Comparison of ENCODE assay signal across 15 cellular contexts in genomic region chr14:102606296-102606695, GRCh38. TPM values are rescaled to one million over a fixed set of nuclear protein-coding genes. Genes with fewer than 3 reads are reported as not detected.
A peak's percentile ranks its signal among the peaks of the same experiment; 100 is the strongest.
DNase-seq lines count a peak whose midpoint lies in the region; ATAC-seq, FAIRE-seq and TF ChIP-seq lines count a peak whose summit lies in the region.
"Had no signal": no experiment of that assay in that cellular context is flagged by ENCODE, and none has a peak within 500 bp of the region (broad histone marks: within the 10 kb centered on the region; RNA-seq: fewer than 3 reads in every experiment).

No MANE protein-coding gene starts in this region.

- H3K9me2 ChIP-seq in GM23248 (ENCODE audit: insufficient read depth), result no peaks in the 10 kb centered on the region

- TF ChIP-seq RAD21 in GM12878 (IDR thresholded peaks at IDR 0.05; ENCODE audit: insufficient read depth, low read depth, low read length), result no peak

- H3K27me3 Mint-ChIP-seq in activated CD8-positive, alpha-beta T cell treated with anti-CD3 and anti-CD28 coated beads for 36 hours, result no peaks in the 10 kb centered on the region
- no peaks in the 10 kb centered on the region for H3K27me3 Mint-ChIP-seq in activated CD8-positive, alpha-beta T cell treated with anti-CD3 and anti-CD28 coated beads, Interleukin-2, amount 10 ng/mL, durations not matched to agents 7 days and 5 days (ENCODE audit: low read depth)

- TF ChIP-seq EP300 in GM12878 (IDR thresholded peaks at IDR 0.05; ENCODE audit: borderline replicate concordance in 1 of 2, control insufficient read depth in 1 of 2, low read depth in 2 of 2, low read length in 2 of 2), result no peak

- H3K9me3 ChIP-seq in GM12878 (replicated peaks; ENCODE audit: control insufficient read depth, insufficient read depth, low read length) (no peaks in the 10 kb centered on the region), GM23248 (ENCODE audit: low read depth) (no peaks in the 10 kb centered on the region)
- H3K9me3 ChIP-seq: pancreas had no signal

- H3K27ac ChIP-seq in GM12878 (ENCODE audit: control insufficient read depth, insufficient read depth), result peak overlapping the region; percentile 51
- H3K27ac ChIP-seq in GM23248, result no peak overlapping the region
- H3K27ac ChIP-seq: pancreas had no signal

- H3K9ac ChIP-seq in GM12878 (ENCODE audit: control insufficient read depth, insufficient read depth, low read length) (no peak overlapping the region), GM23248 (no peak overlapping the region)

- no peaks in the 10 kb centered on the region for H3K9me3 Mint-ChIP-seq in activated CD8-positive, alpha-beta T cell treated with anti-CD3 and anti-CD28 coated beads for 36 hours
- no peaks in the 10 kb centered on the region for H3K9me3 Mint-ChIP-seq in activated CD8-positive, alpha-beta T cell treated with anti-CD3 and anti-CD28 coated beads, Interleukin-2, amount 10 ng/mL, durations not matched to agents 7 days and 5 days (ENCODE audit: insufficient read depth)

- peak; percentile 64 for FAIRE-seq in GM12878 (lab: Jason Lieb, UNC)
- FAIRE-seq: A204.1, astrocyte, pancreas had no signal

- peaks cover 55% of the 10 kb centered on the region for H3K79me2 ChIP-seq in GM12878 (ENCODE audit: control insufficient read depth, insufficient read depth, low read length)
- peaks cover 100% of the 10 kb centered on the region for H3K79me2 ChIP-seq in GM23248 (ENCODE audit: insufficient read depth)

- POLR2A ChIA-PET in activated CD8-positive, alpha-beta T cell treated with anti-CD3 and anti-CD28 coated beads for 36 hours (lab: Charles Lee), result interaction anchor here (0.7 kb wide), 1 partner anchor 12 kb away, joined by 3 read pairs; no protein-coding TSS in a partner anchor
- POLR2A ChIA-PET in activated CD8-positive, alpha-beta T cell treated with anti-CD3 and anti-CD28 coated beads, Interleukin-2, amount 10 ng/mL, durations not matched to agents 7 days and 5 days (lab: Charles Lee), result no interaction called here
- POLR2A ChIA-PET in GM12878 (lab: Charles Lee), result interaction anchor here (0.7 to 5.6 kb wide), 3 partner anchors 10 to 310 kb away, joined by 3 to 24 read pairs (median 4); partner anchors contain the start of gene RCOR1

- peak; percentile 47 for ATAC-seq in activated CD8-positive, alpha-beta T cell treated with anti-CD3 and anti-CD28 coated beads for 36 hours
- no peak for ATAC-seq in activated CD8-positive, alpha-beta T cell treated with anti-CD3 and anti-CD28 coated beads, Interleukin-2, amount 10 ng/mL, durations not matched to agents 7 days and 5 days
- ATAC-seq in GM19395 (IDR thresholded peaks at IDR 0.05; ENCODE audit: unreplicated experiment) (peak; percentile 63), HG03108 (IDR thresholded peaks at IDR 0.05; ENCODE audit: unreplicated experiment) (peak; percentile 45), GM12878 (peak; percentile 79), HG02610 (IDR thresholded peaks at IDR 0.05; ENCODE audit: unreplicated experiment) (no peak)

- H2AFZ ChIP-seq in GM12878 (ENCODE audit: control insufficient read depth, low read depth, low read length), result no peak overlapping the region
- H2AFZ ChIP-seq in GM23248, result no peak overlapping the region

- peaks cover 41% of the 10 kb centered on the region for H3K4me1 Mint-ChIP-seq in activated CD8-positive, alpha-beta T cell treated with anti-CD3 and anti-CD28 coated beads for 36 hours (ENCODE audit: low read depth)
- H3K4me1 Mint-ChIP-seq in activated CD8-positive, alpha-beta T cell treated with anti-CD3 and anti-CD28 coated beads, Interleukin-2, amount 10 ng/mL, durations not matched to agents 7 days and 5 days (ENCODE audit: low read depth), result peaks cover 12% of the 10 kb centered on the region

- CTCF ChIA-PET in activated CD8-positive, alpha-beta T cell treated with anti-CD3 and anti-CD28 coated beads for 36 hours (lab: Charles Lee), result interaction anchor here (1.3 to 7.1 kb wide), 2 partner anchors 10 to 12 kb away, joined by 3 to 41 read pairs; no protein-coding TSS in a partner anchor
- CTCF ChIA-PET in activated CD8-positive, alpha-beta T cell treated with anti-CD3 and anti-CD28 coated beads, Interleukin-2, amount 10 ng/mL, durations not matched to agents 7 days and 5 days (lab: Charles Lee), result interaction anchor here (0.6 kb wide), 1 partner anchor 11 kb away, joined by 3 read pairs; no protein-coding TSS in a partner anchor
- CTCF ChIA-PET in GM12878 (lab: Yijun Ruan, JAX), result interaction anchor here (0.6 to 6.9 kb wide), 7 partner anchors 11 to 168 kb away, joined by 3 to 78 read pairs (median 3); no protein-coding TSS in a partner anchor

- SMC1A ChIA-PET in GM12878 (lab: Charles Lee; ENCODE audit: uncharacterized antibody, unreplicated experiment), result interaction anchor here (0.6 to 7.3 kb wide), 9 partner anchors 9 to 465 kb away, joined by 3 to 68 read pairs (median 5); no protein-coding TSS in a partner anchor

- RAD21 ChIA-PET in GM12878 (lab: Charles Lee; ENCODE audit: unreplicated experiment), result interaction anchor here (0.5 to 3.0 kb wide), 11 partner anchors 12 to 822 kb away, joined by 3 to 23 read pairs (median 3); no protein-coding TSS in a partner anchor

- H3K27me3 ChIP-seq in GM12878 (replicated peaks in 1 of 2; ENCODE audit: control insufficient read depth in 2 of 2, insufficient read depth in 2 of 2, low read length in 1 of 2), result no peaks in the 10 kb centered on the region
- H3K27me3 ChIP-seq in GM23248 (replicated peaks; ENCODE audit: insufficient read depth), result no peaks in the 10 kb centered on the region
- H3K27me3 ChIP-seq: pancreas had no signal

- in situ Hi-C loops in GM12878 (cut with MboI), result no loop called here
- in situ Hi-C loops in GM23248 (cut with MboI), result no loop called here

- peaks cover 52% of the 10 kb centered on the region for H3K4me1 ChIP-seq in GM12878 (ENCODE audit: control insufficient read depth, insufficient read depth, low read length)
- H3K4me1 ChIP-seq in GM23248 (ENCODE audit: insufficient read depth), result peaks cover 21% of the 10 kb centered on the region

- peak overlapping the region; percentile 5 for H3K27ac Mint-ChIP-seq in activated CD8-positive, alpha-beta T cell treated with anti-CD3 and anti-CD28 coated beads for 36 hours
- no peak overlapping the region for H3K27ac Mint-ChIP-seq in activated CD8-positive, alpha-beta T cell treated with anti-CD3 and anti-CD28 coated beads, Interleukin-2, amount 10 ng/mL, durations not matched to agents 7 days and 5 days

- H4K20me1 ChIP-seq in GM12878 (ENCODE audit: control insufficient read depth, insufficient read depth) (no peaks in the 10 kb centered on the region; the same call in 1 of the 2 replicates), GM23248 (ENCODE audit: insufficient read depth) (no peaks in the 10 kb centered on the region; the same call in 1 of the 2 replicates)

- no peak overlapping the region for H3K4me3 Mint-ChIP-seq in activated CD8-positive, alpha-beta T cell treated with anti-CD3 and anti-CD28 coated beads for 36 hours
- no peak overlapping the region for H3K4me3 Mint-ChIP-seq in activated CD8-positive, alpha-beta T cell treated with anti-CD3 and anti-CD28 coated beads, Interleukin-2, amount 10 ng/mL, durations not matched to agents 7 days and 5 days

- 0 out of 2 replicates have a peak, but pooled peaks cover 6% of the 10 kb centered on the region for H3F3A ChIP-seq in GM23248 (ENCODE audit: insufficient read depth)

- WGBS in GM12878 (ENCODE audit: insufficient coverage, insufficient replicate concordance, low lambda C conversion rate, missing lambda C conversion rate), result 10% methylated on average over 3 of the region's 4 CpGs
- WGBS in GM23248 (ENCODE audit: low coverage in 1 of 2, low lambda C conversion rate in 2 of 2, missing lambda C conversion rate in 2 of 2), 2 experiments, result 97 to 98% methylated on average over 4 of the region's 4 CpGs

- DNase-seq in activated CD8-positive, alpha-beta T cell treated with anti-CD3 and anti-CD28 coated beads for 36 hours, result no peak
- no peak for DNase-seq in activated CD8-positive, alpha-beta T cell treated with anti-CD3 and anti-CD28 coated beads, Interleukin-2, amount 10 ng/mL, durations not matched to agents 7 days and 5 days
- peak; percentile 68 for DNase-seq in GM12878 (ENCODE audit: low read depth, low spot score)
- DNase-seq in mesenteric fat pad (ENCODE audit: low spot score), result no peak
- no peak for DNase-seq in GM23248
- DNase-seq: midbrain; NCI-H1436; NCI-H524 treated with DMSO at 0.1 percent for 48 hours; pancreas; stimulated activated CD4-positive, alpha-beta T cell treated with anti-CD3 and anti-CD28 coated beads, Interleukin-12 subunit alpha, Interleukin-12 subunit beta, amount 100 ng/mL, for 4 hours had no signal

- no TSS peak for BruUV-seq in GM12878 (replicated peaks; lab: Mats Ljungman, UMichigan)

- H3K4me3 ChIP-seq in GM12878 (peak overlapping the region; percentile 10; the same call in 1 of the 2 replicates), GM23248 (no peak overlapping the region)
- H3K4me3 ChIP-seq: pancreas had no signal

- H3K4me2 ChIP-seq in GM12878 (ENCODE audit: control insufficient read depth, insufficient read depth) (peak overlapping the region; percentile 65), GM23248 (ENCODE audit: unreplicated experiment) (no peak overlapping the region)

- TF ChIP-seq POLR2A in GM12878 (IDR thresholded peaks at IDR 0.05; ENCODE audit: low read depth, low read length), result no peak

- H3K36me3 Mint-ChIP-seq in activated CD8-positive, alpha-beta T cell treated with anti-CD3 and anti-CD28 coated beads for 36 hours (ENCODE audit: low read depth), result peaks cover 11% of the 10 kb centered on the region
- H3K36me3 Mint-ChIP-seq in activated CD8-positive, alpha-beta T cell treated with anti-CD3 and anti-CD28 coated beads, Interleukin-2, amount 10 ng/mL, durations not matched to agents 7 days and 5 days (ENCODE audit: low read depth), result peaks cover 2% of the 10 kb centered on the region

- H3K36me3 ChIP-seq in GM12878 (ENCODE audit: control insufficient read depth in 2 of 2, insufficient read depth in 2 of 2, low read length in 1 of 2) (no peaks in the 10 kb centered on the region; a peak in 1 of 4 replicates), GM23248 (ENCODE audit: low read depth) (no peaks in the 10 kb centered on the region)
- H3K36me3 ChIP-seq: pancreas had no signal

- no peak for TF ChIP-seq CTCF in activated CD8-positive, alpha-beta T cell treated with anti-CD3 and anti-CD28 coated beads for 36 hours (IDR thresholded peaks at IDR 0.05)
- no peak for TF ChIP-seq CTCF in GM12878 (IDR thresholded peaks at IDR 0.05 in 2 of 3, conservative IDR thresholded peaks at IDR 0.05 in 1 of 3; ENCODE audit: control insufficient read depth in 2 of 3, extremely low read depth in 1 of 3, insufficient read depth in 1 of 3, low read depth in 3 of 3, low read length in 3 of 3)

- intact Hi-C loops in activated CD8-positive, alpha-beta T cell treated with anti-CD3 and anti-CD28 coated beads for 36 hours (cut with micrococcal nuclease), result no loop called here
- intact Hi-C loops in GM12878 (cut with micrococcal nuclease; ENCODE audit: unreplicated experiment), result loop anchor here (5.0 kb wide), 1 partner anchor 156 kb away; no protein-coding TSS in a partner anchor

RNA-seq across cellular contexts. Expression of gene RCOR1, which starts 13.8 kb away (rescaled TPM):
- 10 to 100 TPM; 16.1 to 16.2 TPM for total RNA-seq in activated CD8-positive, alpha-beta T cell treated with anti-CD3 and anti-CD28 coated beads for 36 hours
- total RNA-seq in activated CD8-positive, alpha-beta T cell treated with anti-CD3 and anti-CD28 coated beads, Interleukin-2, amount 10 ng/mL, durations not matched to agents 7 days and 5 days, result 10 to 100 TPM; 22.4 to 24.7 TPM
- total RNA-seq in GM12878 (2013; cell fraction: nucleolus; rRNA removed), result 26.6 and 29.6 TPM in 2 replicates
- total RNA-seq in GM12878 (2014; rRNA removed) (4.1 and 4.3 TPM in 2 replicates), GM12878 (2014; rRNA removed; fragmentation: Illumina TruSeq; extraction: Trizol) (6.5 and 9.4 TPM in 2 replicates), GM12878 (2021) (10.4 and 12.2 TPM in 2 replicates), mesenteric fat pad (21.9 TPM)
- polyA plus RNA-seq in GM12878 (2011; ENCODE audit: low read depth), result 4.0 TPM
- polyA plus RNA-seq in GM12878 (2011; rRNA removed) (10.3 and 11.2 TPM in 2 replicates), GM12878 (2014; fragmentation: Illumina TruSeq; extraction: Trizol) (8.1 and 8.6 TPM in 2 replicates), GM12878 (2014; fragmentation: Nextera tagmentation; extraction: Ambion mirVana) (1 to 10 TPM; 1.9 to 2.2 TPM), GM12878 (2014; rRNA removed) (4.8 and 5.0 TPM in 2 replicates), GM12878 (2016; fragmentation: Nextera tagmentation; extraction: Ambion mirVana) (1 to 10 TPM; 1.6 to 1.8 TPM), GM23248 (2016; fragmentation: Nextera tagmentation; extraction: Ambion mirVana) (3.2 and 3.4 TPM in 2 replicates)
- 5.1 and 7.3 TPM in 2 replicates for polyA plus RNA-seq in GM12878 (2011; cell fraction: cytosol; rRNA removed)
- polyA plus RNA-seq in GM12878 (2011; cell fraction: nucleus; rRNA removed), result 9.4 and 13.1 TPM in 2 replicates
- polyA plus RNA-seq in GM12878 (2012), result 4.8 and 6.6 TPM in 2 replicates
- 11.4 and 11.7 TPM in 2 replicates for polyA minus RNA-seq in GM12878 (2011; rRNA and poly(A)+ RNA removed)
- 4.0 and 5.1 TPM in 2 replicates for polyA minus RNA-seq in GM12878 (2011; cell fraction: cytosol; rRNA and poly(A)+ RNA removed)
- polyA minus RNA-seq in GM12878 (2011; cell fraction: nucleus; rRNA and poly(A)+ RNA removed), result 6.2 and 11.2 TPM in 2 replicates
- 13.0 and 15.6 TPM in 2 replicates for total RNA-seq in GM23248 (2014; rRNA removed; shearing (Covaris generic))

Comparison
In these comparisons a context has a peak if more than half of its experiments do, and no peak if none do; other contexts are left out.
1. ATAC-seq: peak in activated CD8-positive, alpha-beta T cell treated with anti-CD3 and anti-CD28 coated beads for 36 hours (single experiment), GM19395 (single experiment), HG03108 (single experiment) and GM12878 (single experiment); none in activated CD8-positive, alpha-beta T cell treated with anti-CD3 and anti-CD28 coated beads, Interleukin-2, amount 10 ng/mL, durations not matched to agents 7 days and 5 days (single experiment) and HG02610 (single experiment).